Comparison of ENCODE assay signal across 14 cellular contexts in the genomic region with DNA sequence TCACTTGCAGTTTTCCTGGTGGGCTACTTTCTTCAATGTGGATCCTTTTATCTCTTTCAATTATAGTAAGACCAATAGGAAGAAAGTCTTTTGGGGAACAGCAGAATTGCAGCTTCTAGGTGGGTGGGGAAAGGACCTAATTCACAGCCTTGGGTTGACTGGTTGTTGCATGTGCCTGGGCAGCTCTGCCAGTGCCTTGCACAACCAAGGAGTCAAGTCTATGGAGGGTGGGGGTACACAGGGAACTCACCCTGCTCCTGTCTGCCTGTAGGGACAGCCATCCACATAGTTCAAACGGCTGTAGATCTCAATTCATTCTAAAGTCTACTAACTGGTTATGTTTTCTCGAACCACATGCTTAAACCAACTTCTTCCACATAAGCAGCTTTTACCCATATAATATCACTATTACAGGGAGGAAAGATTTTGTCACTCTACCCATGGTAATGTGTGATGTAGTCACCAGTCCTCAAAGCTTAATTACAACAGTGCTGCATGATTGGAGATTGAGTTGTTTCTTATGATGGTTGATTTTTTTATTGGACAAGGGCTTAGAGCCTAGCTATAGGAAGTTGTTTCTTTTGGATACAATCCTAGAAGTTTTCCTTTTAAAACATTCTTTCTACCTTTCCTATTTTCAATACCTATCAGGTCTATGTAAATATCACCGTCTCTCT.
DNase-seq lines count a peak whose midpoint lies in the region; ATAC-seq, FAIRE-seq and TF ChIP-seq lines count a peak whose summit lies in the region.
"Had no signal": no experiment of that assay in that cellular context is flagged by ENCODE, and none has a peak within 500 bp of the region (broad histone marks: within the 10 kb centered on the region; RNA-seq: fewer than 3 reads in every experiment).

No MANE protein-coding gene starts in this region.

- TF ChIP-seq RAD21 in HepG2 (CRISPR knock-in tag; IDR thresholded peaks at IDR 0.05) = no peak

- TF ChIP-seq EP300 in HepG2 (IDR thresholded peaks at IDR 0.05; ENCODE audit: low read depth in 2 of 2, low read length in 2 of 2) (no peak), HepG2 (CRISPR knock-in tag; IDR thresholded peaks at IDR 0.05; ENCODE audit: borderline replicate concordance) (no peak)

- no peaks in the 10 kb centered on the region for H3K27me3 ChIP-seq in body of pancreas
- no peaks in the 10 kb centered on the region for H3K27me3 ChIP-seq in HepG2 (ENCODE audit: control insufficient read depth in 1 of 2, insufficient read depth in 2 of 2, low read length in 2 of 2)
- H3K27me3 ChIP-seq in smooth muscle cell (ENCODE audit: low read depth) = no peaks in the 10 kb centered on the region
- H3K27me3 ChIP-seq: ascending aorta, BLaER1, left lung, tibial nerve had no signal

- TF ChIP-seq POLR2A in H54 (IDR thresholded peaks at IDR 0.05; ENCODE audit: low read depth, low read length) (no peak), body of pancreas (IDR thresholded peaks at IDR 0.05) (no peak), HepG2 (IDR thresholded peaks at IDR 0.05; ENCODE audit: insufficient read depth in 1 of 2, low read depth in 2 of 2, low read length in 2 of 2) (no peak)

- POLR2A ChIA-PET in HepG2 (lab: Yijun Ruan, JAX) = no interaction called here

- H3K27ac ChIP-seq in body of pancreas (peak overlapping the region; percentile 22 to 74 (median 48)), HepG2 (ENCODE audit: extremely low read length, insufficient read depth, low read length) (peak overlapping the region; percentile 41), smooth muscle cell (ENCODE audit: low read depth) (peak overlapping the region; percentile 72)
- H3K27ac ChIP-seq: ascending aorta, BLaER1, left lung had no signal

- no peaks in the 10 kb centered on the region for H3K79me2 ChIP-seq in HepG2 (ENCODE audit: insufficient read depth, low read length)
- no peaks in the 10 kb centered on the region for H3K79me2 ChIP-seq in smooth muscle cell (ENCODE audit: low read depth)

- no peaks in the 10 kb centered on the region for H3F3A ChIP-seq in smooth muscle cell (ENCODE audit: low read depth)

- H3K4me3 ChIP-seq in body of pancreas = no peak overlapping the region
- no peak overlapping the region; a peak in 1 of 6 replicates for H3K4me3 ChIP-seq in HepG2 (replicated peaks in 1 of 3; ENCODE audit: insufficient read depth in 1 of 3, low read depth in 2 of 3, low read length in 3 of 3)
- H3K4me3 ChIP-seq in smooth muscle cell = no peak overlapping the region
- H3K4me3 ChIP-seq: ascending aorta, BLaER1, left lung, tibial nerve had no signal

- H3K36me3 ChIP-seq in body of pancreas (replicated peaks in 1 of 2; ENCODE audit: insufficient read depth in 1 of 2, low read depth in 2 of 2) (no peaks in the 10 kb centered on the region), HepG2 (replicated peaks in 1 of 2; ENCODE audit: control insufficient read depth in 1 of 2, insufficient read depth in 2 of 2, low read length in 2 of 2) (no peaks in the 10 kb centered on the region), smooth muscle cell (ENCODE audit: low read depth) (no peaks in the 10 kb centered on the region)
- H3K36me3 ChIP-seq: ascending aorta, BLaER1, left lung, tibial nerve had no signal

- H2AFZ ChIP-seq in HepG2 (ENCODE audit: low read length) (no peak overlapping the region), smooth muscle cell (ENCODE audit: low read depth) (no peak overlapping the region)

- H3K4me1 ChIP-seq in body of pancreas (peaks cover 17% of the 10 kb centered on the region), HepG2 (ENCODE audit: insufficient read depth, low read length) (peaks cover 31% of the 10 kb centered on the region), smooth muscle cell (ENCODE audit: low read depth) (peaks cover 5% of the 10 kb centered on the region)
- H3K4me1 ChIP-seq: ascending aorta, BLaER1, left lung had no signal

- H3K4me2 ChIP-seq in HepG2 (ENCODE audit: low read depth, low read length) = peak overlapping the region; percentile 12
- H3K4me2 ChIP-seq in smooth muscle cell = peak overlapping the region; percentile 52
- H3K4me2 ChIP-seq: BLaER1 had no signal

- no peak overlapping the region for H3K9ac ChIP-seq in HepG2 (ENCODE audit: insufficient read depth, low read depth, low read length)
- H3K9ac ChIP-seq in smooth muscle cell (ENCODE audit: low read depth) = peak overlapping the region; percentile 37
- H3K9ac ChIP-seq: BLaER1 had no signal

- in situ Hi-C loops in HepG2 (cut with HindIII; ENCODE audit: extremely low pct_ligation_motif_present, low pct_unique_long_range_greater_than_20kb) = no loop called here

- no TSS peak for BruUV-seq in HepG2 (replicated peaks; lab: Mats Ljungman, UMichigan)

- H4K20me1 ChIP-seq in HepG2 (ENCODE audit: insufficient read depth, low read length) (no peaks in the 10 kb centered on the region), smooth muscle cell (ENCODE audit: low read depth) (no peaks in the 10 kb centered on the region)
- H4K20me1 ChIP-seq: BLaER1 had no signal

- intact Hi-C loops in body of pancreas (cut with DNase I) (no loop called here), HepG2 (cut with micrococcal nuclease; ENCODE audit: unreplicated experiment) (loop anchor here (2.0 kb wide), 1 partner anchor 117 kb away; the partner anchor contains the start of gene FRMD6)

- no peak for TF ChIP-seq CTCF in body of pancreas (IDR thresholded peaks at IDR 0.05)
- no peak for TF ChIP-seq CTCF in HepG2 (CRISPR knock-in tag; IDR thresholded peaks at IDR 0.05)
- no peak for TF ChIP-seq CTCF in smooth muscle cell (IDR thresholded peaks at IDR 0.05; ENCODE audit: borderline replicate concordance, insufficient read depth, poor library complexity, severe bottlenecking)

- CTCF ChIA-PET in HepG2 (lab: Yijun Ruan, JAX; ENCODE audit: low intra/inter-chr PET ratio, low total read pairs) = no interaction called here

- FAIRE-seq in H54 (lab: Jason Lieb, UNC) (peak; percentile 15), HepG2 (lab: Jason Lieb, UNC) (no peak)

- DNase-seq in H54 (ENCODE audit: insufficient read length, low spot score) = no peak
- DNase-seq in body of pancreas = no peak
- no peak for DNase-seq in HepG2 (ENCODE audit: low spot score)
- DNase-seq in smooth muscle cell (lab: John Stamatoyannopoulos, UW; ENCODE audit: unreplicated experiment) = no peak
- DNase-seq in OCI-M1 (lab: John Stamatoyannopoulos, UW) = no peak
- no peak for DNase-seq in NCI-H1048 (lab: John Stamatoyannopoulos, UW)
- no peak for DNase-seq in islet precursor cell
- DNase-seq: activated effector memory CD4-positive, alpha-beta T cell treated with Interleukin-2 at 50 U/mL for 16 hours; DND-41; left lung had no signal

- no peak for ATAC-seq in body of pancreas
- ATAC-seq in HepG2 = peak; percentile 43
- ATAC-seq: left lung; natural killer cell treated with Interleukin-12 subunit alpha and Interleukin-12 subunit beta and Interleukin-15 and Interleukin-18, amount 100 ng/mL, for 72 hours had no signal

- WGBS in body of pancreas, 2 donors = 59 to 64% methylated on average over 3 of the region's 3 CpGs
- WGBS in HepG2 (ENCODE audit: low lambda C conversion rate) = 43% methylated on average over 3 of the region's 3 CpGs
- 68% methylated on average over 3 of the region's 3 CpGs for WGBS in smooth muscle cell (ENCODE audit: low lambda C conversion rate)

- H3K9me3 ChIP-seq in body of pancreas = peaks cover 0 to 5% (median 0%) of the 10 kb centered on the region in 3 donors
- H3K9me3 ChIP-seq in HepG2 (ENCODE audit: low read length) = no peaks in the 10 kb centered on the region
- no peaks in the 10 kb centered on the region for H3K9me3 ChIP-seq in smooth muscle cell (replicated peaks; ENCODE audit: low read depth)
- H3K9me3 ChIP-seq: ascending aorta, left lung had no signal

TF ChIP-seq in HepG2, 621 proteins besides CTCF, POLR2A, EP300 and RAD21:
- no peak for TF ChIP-seq NR2F6 (IDR thresholded peaks at IDR 0.05)
- no peak for TF ChIP-seq NR2F6 (CRISPR knock-in tag; IDR thresholded peaks at IDR 0.05)
